8 cellular contexts compared by ENCODE assay signal in genomic region chr2:42138163-42139016, GRCh38. TPM values are rescaled to one million over a fixed set of nuclear protein-coding genes. Genes with fewer than 3 reads are reported as not detected.
DNase-seq lines count a peak whose midpoint lies in the region; ATAC-seq and TF ChIP-seq lines count a peak whose summit lies in the region.
"Had no signal": no experiment of that assay in that cellular context is flagged by ENCODE, and none has a peak within 500 bp of the region (broad histone marks: within the 10 kb centered on the region; RNA-seq: fewer than 3 reads in every experiment).

No MANE protein-coding gene starts in this region.

- H3K4me3 ChIP-seq in SJSA1 = no peak overlapping the region
- H3K4me3 ChIP-seq in foreskin fibroblast (ENCODE audit: low read depth in 1 of 2, low read length in 2 of 2) = no peak overlapping the region
- no peak overlapping the region for H3K4me3 ChIP-seq in skeletal muscle satellite cell (ENCODE audit: low read length)

- H3K9me3 ChIP-seq in SJSA1 (replicated peaks) (no peaks in the 10 kb centered on the region), skeletal muscle satellite cell (replicated peaks; ENCODE audit: low read length) (no peaks in the 10 kb centered on the region)

- no peak for ATAC-seq in GM18907 (IDR thresholded peaks at IDR 0.05; ENCODE audit: unreplicated experiment)

- H3K4me1 ChIP-seq in SJSA1 (replicated peaks) (peaks cover 75% of the 10 kb centered on the region), skeletal muscle satellite cell (ENCODE audit: control insufficient read depth, insufficient read depth, low read length) (peaks cover 43% of the 10 kb centered on the region)

- no peak overlapping the region for H3K27ac ChIP-seq in SJSA1

- H3K27me3 ChIP-seq in SJSA1 (replicated peaks) (no peaks in the 10 kb centered on the region), skeletal muscle satellite cell (ENCODE audit: control insufficient read depth, insufficient read depth, low read length) (no peaks in the 10 kb centered on the region)

- no peak overlapping the region for H3K9ac ChIP-seq in skeletal muscle satellite cell (ENCODE audit: low read depth, low read length)

- peak; percentile 93 for DNase-seq in H4 (ENCODE audit: low spot score)
- peak; percentile 84 to 86 for DNase-seq in SJSA1 (ENCODE audit: low read depth in 1 of 2, low spot score in 2 of 2)
- DNase-seq in foreskin fibroblast = peak; percentile 92 to 96
- no peak for DNase-seq in GM10266 (ENCODE audit: extremely low spot score)
- no peak for DNase-seq in NCI-H187 treated with DMSO at 0.1 percent for 48 hours (lab: John Stamatoyannopoulos, UW)
- DNase-seq: stimulated activated CD4-positive, alpha-beta T cell treated with anti-CD3 and anti-CD28 coated beads, Interleukin-2, amount 100 ng/mL, for 48 hours had no signal

- H3K4me2 ChIP-seq in skeletal muscle satellite cell (ENCODE audit: low read length) = peak overlapping the region; percentile 17

- H3K36me3 ChIP-seq in SJSA1 (no peaks in the 10 kb centered on the region), skeletal muscle satellite cell (ENCODE audit: insufficient read depth, low read length) (no peaks in the 10 kb centered on the region)

- no peak for TF ChIP-seq CTCF in foreskin fibroblast (IDR thresholded peaks at IDR 0.05; ENCODE audit: low read depth, low read length)
- TF ChIP-seq CTCF in GM10266 (IDR thresholded peaks at IDR 0.05; ENCODE audit: control insufficient read depth, insufficient read depth, low read depth, missing control alignments) = no peak

RNA-seq across cellular contexts. Expression of gene EML4, which starts 30.8 kb away (rescaled TPM):
- total RNA-seq in H4 (2014; rRNA removed; shearing (Covaris generic)) = 25.7 and 30.6 TPM in 2 replicates
- total RNA-seq in SJSA1 (2014; rRNA removed; shearing (Covaris generic)) = 74.0 and 78.5 TPM in 2 replicates
- total RNA-seq in skeletal muscle satellite cell (2012; rRNA removed) = 29.9 and 39.8 TPM in 2 replicates

Comparison
In these comparisons a context has a peak if more than half of its experiments do, and no peak if none do; other contexts are left out.
1. DNase-seq: peak in H4 (single experiment), SJSA1 (2 of 2) and foreskin fibroblast (2 of 2); none in GM10266 (single experiment) and NCI-H187 treated with DMSO at 0.1 percent for 48 hours (single experiment).